In the genomic region with DNA sequence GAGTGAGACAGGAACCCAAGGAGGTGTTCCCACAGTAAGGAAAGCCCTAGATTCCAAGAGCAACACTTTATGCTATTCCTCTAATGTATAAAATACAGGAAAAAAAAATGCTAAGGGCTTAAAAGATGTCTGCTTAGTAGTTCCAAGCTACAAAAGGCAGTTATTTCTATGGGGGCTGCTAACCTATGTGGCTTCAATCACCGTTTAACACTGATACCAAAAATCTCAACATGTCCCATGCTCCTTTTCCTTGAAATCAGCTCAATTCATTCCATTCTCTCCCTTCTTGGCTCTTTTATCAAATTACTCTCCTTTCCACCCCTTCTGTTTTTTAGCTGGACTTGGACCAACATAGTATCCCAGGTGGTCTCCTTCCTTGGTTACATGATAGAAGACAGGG, we compare ENCODE assay signal across 17 cellular contexts. TPM values are rescaled to one million over a fixed set of nuclear protein-coding genes. Genes with fewer than 3 reads are reported as not detected.
DNase-seq lines count a peak whose midpoint lies in the region; ATAC-seq and TF ChIP-seq lines count a peak whose summit lies in the region.
"Had no signal": no experiment of that assay in that cellular context is flagged by ENCODE, and none has a peak within 500 bp of the region (broad histone marks: within the 10 kb centered on the region; RNA-seq: fewer than 3 reads in every experiment).

No MANE protein-coding gene starts in this region.

- H3K36me3 ChIP-seq in CD4-positive, alpha-beta memory T cell (ENCODE audit: insufficient read depth, low read length) = peaks cover 73% of the 10 kb centered on the region
- H3K36me3 ChIP-seq in PC-9 (ENCODE audit: low read depth) (peaks cover 68% of the 10 kb centered on the region), mammary epithelial cell (ENCODE audit: insufficient read depth, low read length) (peaks cover 46% of the 10 kb centered on the region)

- H3K9me3 ChIP-seq in CD4-positive, alpha-beta memory T cell (ENCODE audit: control insufficient read depth in 1 of 2, low read length in 2 of 2) = no peaks in the 10 kb centered on the region
- H3K9me3 ChIP-seq in PC-9 (ENCODE audit: insufficient read depth, low read depth) (no peaks in the 10 kb centered on the region; the same call in 1 of the 2 replicates), mammary epithelial cell (replicated peaks; ENCODE audit: insufficient read depth, low read length) (no peaks in the 10 kb centered on the region)
- H3K9me3 ChIP-seq: lower lobe of right lung, sigmoid colon had no signal

- no peak overlapping the region for H3K9ac ChIP-seq in mammary epithelial cell (ENCODE audit: insufficient read depth, low read length)

- no peak overlapping the region for H3K27ac ChIP-seq in CD4-positive, alpha-beta memory T cell (ENCODE audit: low read depth, low read length)
- peak overlapping the region; percentile 56 for H3K27ac ChIP-seq in PC-9
- peak overlapping the region; percentile 25 for H3K27ac ChIP-seq in mammary epithelial cell (ENCODE audit: insufficient read depth, low read depth, low read length)
- H3K27ac ChIP-seq: lower lobe of right lung had no signal

- H3K4me1 Mint-ChIP-seq in CD4-positive, alpha-beta memory T cell = peaks cover 11 to 46% (median 28%) of the 10 kb centered on the region in 4 donors
- H3K4me1 Mint-ChIP-seq in natural killer cell treated with Interleukin-12 subunit alpha and Interleukin-12 subunit beta and Interleukin-15 and Interleukin-18, amount 100 ng/mL, for 72 hours (ENCODE audit: low read depth in 2 of 2) = peaks cover 11 to 27% of the 10 kb centered on the region in 2 donors
- H3K4me1 Mint-ChIP-seq in type B pancreatic cell (ENCODE audit: unreplicated experiment) = no peaks in the 10 kb centered on the region

- dilution Hi-C loops in mammary epithelial cell (cut with HindIII; ENCODE audit: low sequenced_read_pairs) = no loop called here

- no peaks in the 10 kb centered on the region for H3K9me2 ChIP-seq in PC-9 (ENCODE audit: insufficient read depth)

- 100% methylated on average over 1 of the region's 1 CpG for WGBS in mammary epithelial cell (ENCODE audit: low coverage, missing lambda C conversion rate)

- peaks cover 21% of the 10 kb centered on the region for H3F3A ChIP-seq in PC-9 (ENCODE audit: insufficient read depth, low read depth)

- no peaks in the 10 kb centered on the region for H3K4me1 ChIP-seq in CD4-positive, alpha-beta memory T cell (ENCODE audit: insufficient read depth, low read length)
- H3K4me1 ChIP-seq in PC-9 (replicated peaks; ENCODE audit: insufficient read depth) (peaks cover 24% of the 10 kb centered on the region), mammary epithelial cell (ENCODE audit: insufficient read depth, low read length) (peaks cover 11% of the 10 kb centered on the region)
- H3K4me1 ChIP-seq: BE2C had no signal

- H3K9me3 Mint-ChIP-seq in CD4-positive, alpha-beta memory T cell = no peaks in the 10 kb centered on the region
- H3K9me3 Mint-ChIP-seq in natural killer cell treated with Interleukin-12 subunit alpha and Interleukin-12 subunit beta and Interleukin-15 and Interleukin-18, amount 100 ng/mL, for 72 hours = no peaks in the 10 kb centered on the region
- H3K9me3 Mint-ChIP-seq in type B pancreatic cell = no peaks in the 10 kb centered on the region

- no peaks in the 10 kb centered on the region for H3K27me3 ChIP-seq in CD4-positive, alpha-beta memory T cell (ENCODE audit: insufficient read depth, low read length)
- H3K27me3 ChIP-seq in PC-9 (ENCODE audit: insufficient read depth, low read depth) (no peaks in the 10 kb centered on the region), mammary epithelial cell (ENCODE audit: insufficient read depth, low read length) (no peaks in the 10 kb centered on the region)
- H3K27me3 ChIP-seq: BE2C, sigmoid colon had no signal

- no peaks in the 10 kb centered on the region for H3K27me3 Mint-ChIP-seq in CD4-positive, alpha-beta memory T cell
- H3K27me3 Mint-ChIP-seq in natural killer cell treated with Interleukin-12 subunit alpha and Interleukin-12 subunit beta and Interleukin-15 and Interleukin-18, amount 100 ng/mL, for 72 hours = no peaks in the 10 kb centered on the region
- H3K27me3 Mint-ChIP-seq in type B pancreatic cell = no peaks in the 10 kb centered on the region

- no peak overlapping the region for H3K4me3 Mint-ChIP-seq in CD4-positive, alpha-beta memory T cell
- H3K4me3 Mint-ChIP-seq in natural killer cell treated with Interleukin-12 subunit alpha and Interleukin-12 subunit beta and Interleukin-15 and Interleukin-18, amount 100 ng/mL, for 72 hours = no peak overlapping the region
- no peak overlapping the region for H3K4me3 Mint-ChIP-seq in type B pancreatic cell

- H3K4me3 ChIP-seq in CD4-positive, alpha-beta memory T cell (ENCODE audit: low read length in 2 of 2) = no peak overlapping the region
- H3K4me3 ChIP-seq in PC-9 = no peak overlapping the region
- no peak overlapping the region for H3K4me3 ChIP-seq in mammary epithelial cell (replicated peaks in 1 of 3; ENCODE audit: insufficient read depth in 1 of 3, low read depth in 2 of 3, low read length in 3 of 3)
- H3K4me3 ChIP-seq: lower lobe of right lung, sigmoid colon had no signal

- H2AFZ ChIP-seq in PC-9 = no peak overlapping the region
- no peak overlapping the region for H2AFZ ChIP-seq in mammary epithelial cell (ENCODE audit: low read depth, low read length)

- no peak for TF ChIP-seq CTCF in PC-9 (conservative IDR thresholded peaks at IDR 0.05)
- TF ChIP-seq CTCF in mammary epithelial cell (conservative IDR thresholded peaks at IDR 0.05 in 1 of 2, IDR thresholded peaks at IDR 0.05 in 1 of 2; ENCODE audit: extremely low read depth in 1 of 2, insufficient read depth in 1 of 2, low read depth in 1 of 2, low read length in 2 of 2) = no peak
- TF ChIP-seq CTCF in type B pancreatic cell (conservative IDR thresholded peaks at IDR 0.05) = no peak

- in situ Hi-C loops in mammary epithelial cell (cut with MboI; ENCODE audit: low sequenced_read_pairs in 2 of 2) = no loop called here

- intact Hi-C loops in CD4-positive, alpha-beta memory T cell (cut with micrococcal nuclease) = no loop called here
- intact Hi-C loops in PC-9 (cut with micrococcal nuclease; ENCODE audit: unreplicated experiment) = no loop called here
- intact Hi-C loops in mammary epithelial cell (cut with micrococcal nuclease) = no loop called here

- CTCF ChIA-PET in CD4-positive, alpha-beta memory T cell (lab: Charles Lee; ENCODE audit: partially characterized antibody) = interaction anchor here (0.9 to 2.7 kb wide), 3 partner anchors 8 to 21 kb away, joined by 3 to 13 read pairs (median 4); a partner anchor contains a TSS
- CTCF ChIA-PET in PC-9 (lab: Charles Lee) (no interaction called here), mammary epithelial cell (lab: Charles Lee; ENCODE audit: low non-redundant PET) (no interaction called here)

- no peaks in the 10 kb centered on the region for H4K20me1 ChIP-seq in PC-9 (ENCODE audit: insufficient read depth)
- no peaks in the 10 kb centered on the region for H4K20me1 ChIP-seq in mammary epithelial cell (ENCODE audit: insufficient read depth, low read length)

- POLR2A ChIA-PET in CD4-positive, alpha-beta memory T cell (lab: Charles Lee; ENCODE audit: partially characterized antibody) = interaction anchor here (1.0 to 2.0 kb wide), 3 partner anchors 8 to 124 kb away, joined by 3 to 5 read pairs (median 5); a partner anchor contains a TSS
- POLR2A ChIA-PET in PC-9 (lab: Charles Lee; ENCODE audit: unreplicated experiment) = interaction anchor here (0.6 kb wide), 1 partner anchor 28 kb away, joined by 4 read pairs; no protein-coding TSS in a partner anchor

- H3K4me2 ChIP-seq in PC-9 (no peak overlapping the region), mammary epithelial cell (ENCODE audit: insufficient read depth, low read depth, low read length) (no peak overlapping the region)

- BruUV-seq in PC-9 (replicated peaks; lab: Mats Ljungman, UMichigan) (no TSS peak), mammary epithelial cell (replicated peaks; lab: Mats Ljungman, UMichigan) (TSS peak; percentile 3)

- H3K27ac Mint-ChIP-seq in CD4-positive, alpha-beta memory T cell = peak overlapping the region; percentile 22 to 91 (median 61)
- peak overlapping the region; percentile 1 to 87 for H3K27ac Mint-ChIP-seq in natural killer cell treated with Interleukin-12 subunit alpha and Interleukin-12 subunit beta and Interleukin-15 and Interleukin-18, amount 100 ng/mL, for 72 hours
- H3K27ac Mint-ChIP-seq in type B pancreatic cell = no peak overlapping the region

- peaks cover 53 to 86% of the 10 kb centered on the region in 2 donors for H3K36me3 Mint-ChIP-seq in CD4-positive, alpha-beta memory T cell
- peaks cover 45% of the 10 kb centered on the region for H3K36me3 Mint-ChIP-seq in natural killer cell treated with Interleukin-12 subunit alpha and Interleukin-12 subunit beta and Interleukin-15 and Interleukin-18, amount 100 ng/mL, for 72 hours
- peaks cover 27% of the 10 kb centered on the region for H3K36me3 Mint-ChIP-seq in type B pancreatic cell

- ATAC-seq in natural killer cell treated with Interleukin-12 subunit alpha and Interleukin-12 subunit beta and Interleukin-15 and Interleukin-18, amount 100 ng/mL, for 72 hours = no peak
- ATAC-seq in GM19455 (IDR thresholded peaks at IDR 0.05; ENCODE audit: unreplicated experiment) (no peak), GM18861 (IDR thresholded peaks at IDR 0.05; ENCODE audit: unreplicated experiment) (no peak)
- ATAC-seq: lower lobe of right lung had no signal

- DNase-seq in CD4-positive, alpha-beta memory T cell = no peak
- DNase-seq in PC-9 = no peak
- DNase-seq in mammary epithelial cell = no peak
- DNase-seq in natural killer cell treated with Interleukin-12 subunit alpha and Interleukin-12 subunit beta and Interleukin-15 and Interleukin-18, amount 100 ng/mL, for 72 hours (ENCODE audit: low spot score) = no peak
- no peak for DNase-seq in germinal center (ENCODE audit: low spot score)
- no peak for DNase-seq in type B pancreatic cell (ENCODE audit: extremely low spot score, unreplicated experiment)
- DNase-seq: activated CD8-positive, alpha-beta memory T cell treated with anti-CD3 and anti-CD28 coated beads for 24 hours; activated naive CD4-positive, alpha-beta T cell treated with anti-CD3 and anti-CD28 coated beads, Interleukin-2, amount 50 U/mL, for 16 hours; BE2C; cerebellar nuclear complex; DMS53; lower lobe of right lung; NCI-H1105 treated with DMSO at 0.1 percent for 48 hours; sigmoid colon; stimulated activated naive CD4-positive, alpha-beta T cell treated with Interleukin-2 at 50 U/mL for 16 hours had no signal

- H3K79me2 ChIP-seq in PC-9 (ENCODE audit: low read depth) (no peaks in the 10 kb centered on the region), mammary epithelial cell (ENCODE audit: insufficient read depth, low read length) (peaks cover 24% of the 10 kb centered on the region)

RNA-seq across cellular contexts. Expression of a gene that starts 20.6 kb away (rescaled TPM):
- total RNA-seq in CD4-positive, alpha-beta memory T cell = 10 to 100 TPM; 93.9 to 98.6 TPM
- 10 to 100 TPM; 54.1 to 58.4 TPM for polyA plus RNA-seq in CD4-positive, alpha-beta memory T cell
- total RNA-seq in PC-9 (2021) = 38.5 and 43.9 TPM in 2 replicates
- 10 to 100 TPM; 47.6 to 76.2 TPM for total RNA-seq in mammary epithelial cell
- polyA plus RNA-seq in mammary epithelial cell = 51.1 TPM
- polyA minus RNA-seq in mammary epithelial cell = 30.1 TPM
- total RNA-seq in natural killer cell treated with Interleukin-12 subunit alpha and Interleukin-12 subunit beta and Interleukin-15 and Interleukin-18, amount 100 ng/mL, for 72 hours = 10 to 100 TPM; 63.2 to 96.9 TPM
- total RNA-seq in type B pancreatic cell (ENCODE audit: low replicate concordance) = 34.1 and 34.5 TPM in 2 replicates
